In genomic region chr15:25832158-25832557, GRCh38 we compare ENCODE assay signal across 15 cellular contexts. TPM values are rescaled to one million over a fixed set of nuclear protein-coding genes. Genes with fewer than 3 reads are reported as not detected.
DNase-seq lines count a peak whose midpoint lies in the region; ATAC-seq and TF ChIP-seq lines count a peak whose summit lies in the region.
"Had no signal": no experiment of that assay in that cellular context is flagged by ENCODE, and none has a peak within 500 bp of the region (broad histone marks: within the 10 kb centered on the region; RNA-seq: fewer than 3 reads in every experiment).

No MANE protein-coding gene starts in this region.

- H3K4me1 ChIP-seq in SJSA1 (replicated peaks) (peaks cover 40% of the 10 kb centered on the region), fibroblast of lung (ENCODE audit: control insufficient read depth, extremely low read depth, insufficient read depth, low read length) (peaks cover 18% of the 10 kb centered on the region)

- H3K27me3 Mint-ChIP-seq in T-helper 2 cell treated with Interferon-gamma antibody and Interleukin-4, amounts not matched to agents 5 μg/mL and 100 μg/mL, for 36 hours (ENCODE audit: low read depth): no peaks in the 10 kb centered on the region
- peaks cover 13% of the 10 kb centered on the region for H3K27me3 Mint-ChIP-seq in stimulated activated memory B cell treated with anti-CD40 and anti-IgM and Interleukin-4, amounts not matched to agents 10 μg/mL and 1 μg/mL and 100 μg/mL, for 72 hours

- H3K27ac Mint-ChIP-seq in T-helper 2 cell treated with Interferon-gamma antibody and Interleukin-4, amounts not matched to agents 5 μg/mL and 100 μg/mL, for 36 hours: peak overlapping the region; percentile 29
- H3K27ac Mint-ChIP-seq in stimulated activated memory B cell treated with anti-CD40 and anti-IgM and Interleukin-4, amounts not matched to agents 10 μg/mL and 1 μg/mL and 100 μg/mL, for 72 hours: no peak overlapping the region

- H3K4me1 Mint-ChIP-seq in T-helper 2 cell treated with Interferon-gamma antibody and Interleukin-4, amounts not matched to agents 5 μg/mL and 100 μg/mL, for 36 hours (ENCODE audit: low read depth): peaks cover 27% of the 10 kb centered on the region
- H3K4me1 Mint-ChIP-seq in stimulated activated memory B cell treated with anti-CD40 and anti-IgM and Interleukin-4, amounts not matched to agents 10 μg/mL and 1 μg/mL and 100 μg/mL, for 72 hours: peaks cover 13% of the 10 kb centered on the region

- TF ChIP-seq CTCF in fibroblast of lung (conservative IDR thresholded peaks at IDR 0.05 in 1 of 2, IDR thresholded peaks at IDR 0.05 in 1 of 2; ENCODE audit: low read depth in 1 of 2, low read length in 2 of 2): no peak

- no peak overlapping the region for H2AFZ ChIP-seq in fibroblast of lung (ENCODE audit: low read length)

- no peak overlapping the region for H3K4me3 Mint-ChIP-seq in T-helper 2 cell treated with Interferon-gamma antibody and Interleukin-4, amounts not matched to agents 5 μg/mL and 100 μg/mL, for 36 hours
- H3K4me3 Mint-ChIP-seq in stimulated activated memory B cell treated with anti-CD40 and anti-IgM and Interleukin-4, amounts not matched to agents 10 μg/mL and 1 μg/mL and 100 μg/mL, for 72 hours: no peak overlapping the region

- H3K9me3 Mint-ChIP-seq in T-helper 2 cell treated with Interferon-gamma antibody and Interleukin-4, amounts not matched to agents 5 μg/mL and 100 μg/mL, for 36 hours: peaks cover 12% of the 10 kb centered on the region
- peaks cover 3% of the 10 kb centered on the region for H3K9me3 Mint-ChIP-seq in stimulated activated memory B cell treated with anti-CD40 and anti-IgM and Interleukin-4, amounts not matched to agents 10 μg/mL and 1 μg/mL and 100 μg/mL, for 72 hours

- peak overlapping the region; percentile 93 for H3K4me2 ChIP-seq in fibroblast of lung (ENCODE audit: extremely low read depth, insufficient read depth, low read length)

- H3K36me3 Mint-ChIP-seq in T-helper 2 cell treated with Interferon-gamma antibody and Interleukin-4, amounts not matched to agents 5 μg/mL and 100 μg/mL, for 36 hours (ENCODE audit: low read depth): peaks cover 37% of the 10 kb centered on the region
- no peaks in the 10 kb centered on the region for H3K36me3 Mint-ChIP-seq in stimulated activated memory B cell treated with anti-CD40 and anti-IgM and Interleukin-4, amounts not matched to agents 10 μg/mL and 1 μg/mL and 100 μg/mL, for 72 hours
- H3K36me3 Mint-ChIP-seq: brain had no signal

- ATAC-seq in stimulated activated memory B cell treated with anti-CD40 and anti-IgM and Interleukin-4, amounts not matched to agents 10 μg/mL and 1 μg/mL and 100 μg/mL, for 72 hours: peak; percentile 51

- H3K27me3 ChIP-seq in SJSA1 (replicated peaks): no peaks in the 10 kb centered on the region
- H3K27me3 ChIP-seq in fibroblast of lung (ENCODE audit: control insufficient read depth, insufficient read depth, low read length): no peaks in the 10 kb centered on the region
- H3K27me3 ChIP-seq: upper lobe of left lung had no signal

- H3K36me3 ChIP-seq in SJSA1 (no peaks in the 10 kb centered on the region), fibroblast of lung (ENCODE audit: control insufficient read depth, insufficient read depth, low read length) (no peaks in the 10 kb centered on the region)
- H3K36me3 ChIP-seq: upper lobe of left lung had no signal

- H3K9me3 ChIP-seq in SJSA1 (replicated peaks) (no peaks in the 10 kb centered on the region; the same call in 1 of the 2 replicates), fibroblast of lung (ENCODE audit: control insufficient read depth, insufficient read depth, low read depth, low read length) (no peaks in the 10 kb centered on the region)
- H3K9me3 ChIP-seq: upper lobe of left lung had no signal

- DNase-seq in T-helper 2 cell treated with Interferon-gamma antibody and Interleukin-4, amounts not matched to agents 5 μg/mL and 100 μg/mL, for 36 hours (ENCODE audit: low spot score): peak; percentile 32
- no peak for DNase-seq in T-helper 2 cell
- DNase-seq in SJSA1 (ENCODE audit: low read depth in 1 of 2, low spot score in 2 of 2): peak in 1 of 2 experiments; percentile 27
- peak in 1 of 2 donors; percentile 75 for DNase-seq in fibroblast of lung (ENCODE audit: low read depth in 2 of 2)
- no peak for DNase-seq in NCI-H2171 (lab: John Stamatoyannopoulos, UW)
- no peak for DNase-seq in NCI-H82 treated with DMSO at 0.1 percent for 48 hours (lab: John Stamatoyannopoulos, UW; ENCODE audit: unreplicated experiment)
- no peak for DNase-seq in NCI-H1694 (lab: John Stamatoyannopoulos, UW)
- DNase-seq: 8988T, Calu3, upper lobe of left lung had no signal

- peaks cover 22% of the 10 kb centered on the region for H3K79me2 ChIP-seq in fibroblast of lung (ENCODE audit: control insufficient read depth, insufficient read depth, low read length)

- H4K20me1 ChIP-seq in fibroblast of lung (ENCODE audit: control insufficient read depth, extremely low read depth, insufficient read depth, low read length): no peaks in the 10 kb centered on the region

- H3K4me3 ChIP-seq in SJSA1: no peak overlapping the region
- H3K4me3 ChIP-seq in fibroblast of lung (replicated peaks in 1 of 4; ENCODE audit: control extremely low read depth in 1 of 4, insufficient read depth in 1 of 4, low read depth in 3 of 4, low read length in 4 of 4): no peak overlapping the region
- H3K4me3 ChIP-seq: upper lobe of left lung had no signal

- H3K27ac ChIP-seq in SJSA1 (peak overlapping the region; percentile 94), fibroblast of lung (ENCODE audit: insufficient read depth, low read length) (peak overlapping the region; percentile 95)

- no peak overlapping the region for H3K9ac ChIP-seq in fibroblast of lung (ENCODE audit: insufficient read depth, low read length)

RNA-seq across cellular contexts. Expression of gene ATP10A, which starts 31.0 kb away (rescaled TPM):
- total RNA-seq in SJSA1 (2014; rRNA removed; shearing (Covaris generic)): 18.1 and 31.3 TPM in 2 replicates
- total RNA-seq in fibroblast of lung: 5.1 and 12.7 TPM in 2 replicates
- polyA plus RNA-seq in fibroblast of lung: 9.0 and 13.8 TPM in 2 replicates
- 8.3 and 13.0 TPM in 2 replicates for polyA plus RNA-seq in fibroblast of lung (2012)
- polyA minus RNA-seq in fibroblast of lung (ENCODE audit: low replicate concordance): 21.8 and 25.2 TPM in 2 replicates
- total RNA-seq: lung microvascular endothelial cell, M059J, pulmonary artery endothelial cell had no signal
